8 cellular contexts compared by ENCODE assay signal in the genomic region with DNA sequence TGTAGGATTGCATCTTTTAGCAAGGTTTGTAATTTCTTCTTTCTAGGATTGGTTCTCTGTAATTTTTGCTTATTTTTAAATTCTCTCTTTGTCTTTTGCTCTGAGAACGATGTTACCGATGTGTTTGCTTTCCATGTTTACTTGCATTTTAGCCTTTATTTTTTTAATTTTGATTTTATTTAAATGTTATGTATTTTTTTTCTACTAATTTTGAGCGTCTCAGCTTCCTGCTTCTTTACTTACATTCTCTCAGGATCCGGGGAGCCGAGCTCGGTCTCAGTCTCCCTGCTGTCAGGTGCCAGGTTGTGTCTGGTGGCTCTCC. TPM values are rescaled to one million over a fixed set of nuclear protein-coding genes. Genes with fewer than 3 reads are reported as not detected.
DNase-seq lines count a peak whose midpoint lies in the region; ATAC-seq and TF ChIP-seq lines count a peak whose summit lies in the region.

No MANE protein-coding gene starts in this region.

- H2AFZ ChIP-seq in OCI-LY7 (ENCODE audit: low read length) = peak overlapping the region; percentile 83

- BruUV-seq in OCI-LY7 (replicated peaks; lab: Mats Ljungman, UMichigan) = no TSS peak

- no peaks in the 10 kb centered on the region for H4K20me1 ChIP-seq in OCI-LY7 (ENCODE audit: insufficient read depth, low read length)

- intact Hi-C loops in OCI-LY7 (cut with micrococcal nuclease; ENCODE audit: unreplicated experiment) (loop anchor here (2.0 kb wide), 2 partner anchors 46 to 294 kb away; a partner anchor contains a TSS), esophagus squamous epithelium (cut with DNase I) (no loop called here), psoas muscle (cut with DNase I) (no loop called here)

- TF ChIP-seq CTCF in OCI-LY7 (conservative IDR thresholded peaks at IDR 0.05; ENCODE audit: low read length) (no peak), esophagus squamous epithelium (IDR thresholded peaks at IDR 0.05) (no peak), psoas muscle (IDR thresholded peaks at IDR 0.05) (no peak)

- H3K4me3 ChIP-seq in GM08714 (ENCODE audit: low read length) (peak overlapping the region; percentile 68), OCI-LY7 (ENCODE audit: low read depth, low read length, poor library complexity, severe bottlenecking) (peak overlapping the region; percentile 76), esophagus squamous epithelium (peak overlapping the region; percentile 45 to 66 (median 51)), psoas muscle (peak overlapping the region; percentile 78)

- H3K27me3 ChIP-seq in esophagus squamous epithelium (peaks cover 0 to 84% (median 3%) of the 10 kb centered on the region in 4 donors), psoas muscle (ENCODE audit: insufficient read depth in 3 of 3, low read length in 2 of 3) (peaks cover 0 to 9% (median 3%) of the 10 kb centered on the region in 3 donors)

- WGBS in esophagus squamous epithelium, 2 donors = 25 to 26% methylated on average over 6 of the region's 6 CpGs
- 33 to 40% (median 35%) methylated on average over 6 of the region's 6 CpGs for WGBS in psoas muscle, 3 donors

- no peak for ATAC-seq in psoas muscle

- H3K4me1 ChIP-seq in OCI-LY7 (ENCODE audit: insufficient read depth, low read length, poor library complexity, severe bottlenecking) (peaks cover 42% of the 10 kb centered on the region), esophagus squamous epithelium (peaks cover 0 to 38% (median 16%) of the 10 kb centered on the region in 3 donors), psoas muscle (peaks cover 23% of the 10 kb centered on the region)

- H3K79me2 ChIP-seq in OCI-LY7 (ENCODE audit: insufficient read depth, low read depth, low read length) = peaks cover 18% of the 10 kb centered on the region

- no peak for DNase-seq in OCI-LY7 (ENCODE audit: low spot score)
- no peak for DNase-seq in esophagus squamous epithelium (lab: John Stamatoyannopoulos, UW)
- no peak for DNase-seq in psoas muscle
- DNase-seq in NCI-H2227 treated with DMSO at 0.1 percent for 48 hours (lab: John Stamatoyannopoulos, UW) = no peak
- DNase-seq in NCI-H1105 treated with DMSO at 0.1 percent for 48 hours (lab: John Stamatoyannopoulos, UW) = no peak
- no peak for DNase-seq in MV-4-11 (lab: John Stamatoyannopoulos, UW)
- no peak for DNase-seq in NCI-H774 (lab: John Stamatoyannopoulos, UW)

- TF ChIP-seq POLR2A in esophagus squamous epithelium (IDR thresholded peaks at IDR 0.05) = no peak

- H3K9me3 ChIP-seq in OCI-LY7 (ENCODE audit: low read length) = no peaks in the 10 kb centered on the region
- no peaks in the 10 kb centered on the region for H3K9me3 ChIP-seq in esophagus squamous epithelium
- no peaks in the 10 kb centered on the region for H3K9me3 ChIP-seq in psoas muscle

- POLR2A ChIA-PET in OCI-LY7 (lab: Charles Lee) = interaction anchor here (0.5 to 6.6 kb wide), 24 partner anchors 8 to 1149 kb away, joined by 3 to 88 read pairs (median 4); a partner anchor contains a TSS

- no peaks in the 10 kb centered on the region for H3K9me2 ChIP-seq in OCI-LY7 (ENCODE audit: insufficient read depth, low read length)

- peak overlapping the region; percentile 98 for H3K4me2 ChIP-seq in OCI-LY7 (ENCODE audit: low read length)

- H3K27ac ChIP-seq in OCI-LY7 (ENCODE audit: low read depth, low read length, poor library complexity, severe bottlenecking) (peak overlapping the region; percentile 93), esophagus squamous epithelium (peak overlapping the region; percentile 80 to 95 (median 91)), psoas muscle (peak overlapping the region; percentile 96)

- no peaks in the 10 kb centered on the region for H3K36me3 ChIP-seq in OCI-LY7 (ENCODE audit: insufficient read depth, low read length)
- H3K36me3 ChIP-seq in esophagus squamous epithelium = no peaks in the 10 kb centered on the region
- no peaks in the 10 kb centered on the region for H3K36me3 ChIP-seq in psoas muscle (ENCODE audit: insufficient read depth in 1 of 2, low read depth in 1 of 2)

- CTCF ChIA-PET in OCI-LY7 (lab: Charles Lee; ENCODE audit: unreplicated experiment) = interaction anchor here (0.7 to 2.3 kb wide), 5 partner anchors 9 to 25 kb away, joined by 3 to 7 read pairs (median 3); no protein-coding TSS in a partner anchor

RNA-seq across cellular contexts. Expression of a gene that starts 20.9 kb away (rescaled TPM):
- 13.5 and 15.4 TPM in 2 replicates for total RNA-seq in OCI-LY7 (2014; rRNA removed; shearing (Covaris generic))
- total RNA-seq in OCI-LY7 (2022) = 11.4 and 15.1 TPM in 2 replicates
- total RNA-seq in esophagus squamous epithelium = 1 to 10 TPM in 2 of 4 donors, under 1 TPM in 2; 0.57 to 2.5 (median 1.6) TPM
- total RNA-seq in psoas muscle = 1 to 10 TPM in 1 of 4 donors, under 1 TPM in 3; 0.46 to 1.6 (median 0.78) TPM
- 1 to 10 TPM in 2 of 3 donors, under 1 TPM in 1; 0.66 to 2.7 (median 1.8) TPM for polyA plus RNA-seq in psoas muscle
